In the genomic region with DNA sequence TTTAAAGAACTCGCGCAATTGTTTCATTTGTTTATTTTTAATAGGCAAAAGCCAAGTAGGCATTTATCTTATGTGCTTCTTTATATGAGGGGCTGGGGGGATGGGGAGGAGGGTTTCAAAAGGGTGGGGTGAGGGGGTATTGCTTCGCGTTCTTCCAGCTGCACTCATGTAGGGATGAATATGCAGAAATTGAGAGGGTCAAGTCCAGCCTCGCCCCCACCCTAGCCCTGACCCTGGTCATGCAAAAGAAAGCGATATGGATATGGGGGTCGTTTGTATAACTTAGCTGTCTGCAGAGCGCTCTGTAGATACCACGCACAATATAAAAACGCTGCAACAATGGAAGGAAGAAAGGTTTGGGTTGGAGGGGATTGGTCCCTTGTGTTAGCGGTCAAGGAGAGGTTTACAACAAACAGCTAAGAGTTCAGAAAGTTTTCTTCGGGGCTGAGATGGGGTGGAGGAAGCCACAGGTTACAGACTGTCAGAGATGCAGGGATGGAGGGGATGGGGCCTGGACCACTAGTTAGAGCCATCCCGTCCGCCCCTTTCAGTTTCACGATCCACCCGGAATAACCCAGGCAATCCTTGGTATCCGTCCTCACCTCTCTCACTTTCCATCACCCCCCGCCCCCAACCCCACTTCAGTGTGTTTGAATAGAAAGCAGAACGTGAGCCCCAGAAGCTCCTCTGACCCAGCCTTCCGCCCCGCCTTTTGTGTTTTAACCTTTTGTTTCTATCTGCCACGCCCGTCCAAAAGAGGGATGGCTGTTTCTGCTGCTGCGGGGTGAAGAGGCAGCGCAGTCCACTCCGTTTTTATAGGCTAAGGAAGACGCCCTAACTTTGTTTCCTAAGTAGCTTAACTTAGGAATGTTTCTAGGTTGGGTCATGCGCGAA, we compare ENCODE assay signal across 9 cellular contexts.
DNase-seq lines count a peak whose midpoint lies in the region; ATAC-seq and TF ChIP-seq lines count a peak whose summit lies in the region.
"Had no signal": no experiment of that assay in that cellular context is flagged by ENCODE, and none has a peak within 500 bp of the region (broad histone marks: within the 10 kb centered on the region; RNA-seq: fewer than 3 reads in every experiment).

No MANE protein-coding gene starts in this region.

- H3K4me3 ChIP-seq in heart right ventricle (peak overlapping the region; percentile 8 to 79 (median 60)), mammary epithelial cell (replicated peaks in 1 of 3; ENCODE audit: insufficient read depth in 1 of 3, low read depth in 2 of 3, low read length in 3 of 3) (peak overlapping the region in 2 of 3 experiments; percentile 24 to 31), mesendoderm (ENCODE audit: low read length) (peak overlapping the region; percentile 87), upper lobe of right lung (peak overlapping the region; percentile 56)
- H3K4me3 ChIP-seq: SK-N-MC had no signal

- H4K20me1 ChIP-seq in mammary epithelial cell (ENCODE audit: insufficient read depth, low read length) = no peaks in the 10 kb centered on the region

- H3K27ac ChIP-seq in heart right ventricle (peak overlapping the region in 6 of 10 donors; percentile 36 to 72 (median 66)), mammary epithelial cell (ENCODE audit: insufficient read depth, low read depth, low read length) (no peak overlapping the region), mesendoderm (ENCODE audit: low read depth, low read length) (peak overlapping the region; percentile 71), upper lobe of right lung (peak overlapping the region; percentile 42)
- H3K27ac ChIP-seq: SK-N-MC had no signal

- H3K9me3 ChIP-seq in heart right ventricle (no peaks in the 10 kb centered on the region), mammary epithelial cell (replicated peaks; ENCODE audit: insufficient read depth, low read length) (no peaks in the 10 kb centered on the region), upper lobe of right lung (no peaks in the 10 kb centered on the region)

- H4K5ac ChIP-seq in mesendoderm (ENCODE audit: low read length) = no peak overlapping the region

- H3K79me2 ChIP-seq in mammary epithelial cell (ENCODE audit: insufficient read depth, low read length) (no peaks in the 10 kb centered on the region), mesendoderm (ENCODE audit: control insufficient read depth, insufficient read depth, low read length) (peaks cover 25% of the 10 kb centered on the region)

- WGBS in heart right ventricle, 2 donors = 18 to 20% methylated on average over 29 of the region's 29 CpGs
- 26% methylated on average over 22 of the region's 29 CpGs for WGBS in mammary epithelial cell (ENCODE audit: low coverage, missing lambda C conversion rate)
- no CpG with 5 or more reads among the region's 29 CpGs for WGBS in mesendoderm (ENCODE audit: extremely low coverage, insufficient coverage, low lambda C conversion rate)

- peak in 1 of 2 donors; percentile 13 for DNase-seq in heart right ventricle
- DNase-seq in Right ventricle myocardium superior = no peak
- DNase-seq in mammary epithelial cell = no peak
- peak; percentile 70 for DNase-seq in mesendoderm
- DNase-seq in upper lobe of right lung = no peak
- DNase-seq in activated CD8-positive, alpha-beta memory T cell treated with anti-CD3 and anti-CD28 coated beads, Interleukin-2, amount 50 U/mL, for 4 hours = no peak
- DNase-seq in cerebellum (ENCODE audit: low spot score) = no peak
- DNase-seq in SHP77 (lab: John Stamatoyannopoulos, UW) = no peak

- H3K4ac ChIP-seq in mesendoderm (ENCODE audit: low read depth, low read length) = peak overlapping the region; percentile 100

- peak overlapping the region; percentile 96 for H3K56ac ChIP-seq in mesendoderm (ENCODE audit: low read length)

- no TSS peak for BruUV-seq in mammary epithelial cell (replicated peaks; lab: Mats Ljungman, UMichigan)

- H3K4me1 ChIP-seq in heart right ventricle = peaks cover 0 to 31% (median 23%) of the 10 kb centered on the region in 9 donors
- H3K4me1 ChIP-seq in mammary epithelial cell (ENCODE audit: insufficient read depth, low read length) = peaks cover 19% of the 10 kb centered on the region
- H3K4me1 ChIP-seq in mesendoderm (ENCODE audit: control insufficient read depth, low read depth, low read length) = peaks cover 4% of the 10 kb centered on the region
- peaks cover 28% of the 10 kb centered on the region for H3K4me1 ChIP-seq in upper lobe of right lung

- H2BK15ac ChIP-seq in mesendoderm (replicated peaks; ENCODE audit: low read depth) = peak overlapping the region; percentile 80

- no peak overlapping the region for H3K9ac ChIP-seq in mammary epithelial cell (ENCODE audit: insufficient read depth, low read length)
- H3K9ac ChIP-seq in mesendoderm (ENCODE audit: low read length) = peak overlapping the region; percentile 94

- CTCF ChIA-PET in mammary epithelial cell (lab: Charles Lee; ENCODE audit: low non-redundant PET) = no interaction called here

- H3K4me2 ChIP-seq in mammary epithelial cell (ENCODE audit: insufficient read depth, low read depth, low read length) (peak overlapping the region; percentile 62), mesendoderm (ENCODE audit: low read length) (peak overlapping the region; percentile 91)

- H2AK5ac ChIP-seq in mesendoderm (ENCODE audit: low read length) = no peak overlapping the region

- H4K8ac ChIP-seq in mesendoderm (ENCODE audit: low read depth, low read length) = no peak overlapping the region

- dilution Hi-C loops in mammary epithelial cell (cut with HindIII; ENCODE audit: low sequenced_read_pairs) = no loop called here

- peak overlapping the region; percentile 56 for H2BK120ac ChIP-seq in mesendoderm (ENCODE audit: low read depth, low read length)

- H2BK5ac ChIP-seq in mesendoderm (ENCODE audit: low read length) = peak overlapping the region; percentile 24

- H3K27me3 ChIP-seq in heart right ventricle (peaks cover 0 to 70% (median 38%) of the 10 kb centered on the region in 7 donors), mammary epithelial cell (ENCODE audit: insufficient read depth, low read length) (peaks cover 22% of the 10 kb centered on the region), mesendoderm (ENCODE audit: insufficient read depth, low read length, poor library complexity) (no peaks in the 10 kb centered on the region), upper lobe of right lung (peaks cover 34% of the 10 kb centered on the region)

- H3K36me3 ChIP-seq in heart right ventricle (no peaks in the 10 kb centered on the region), mammary epithelial cell (ENCODE audit: insufficient read depth, low read length) (no peaks in the 10 kb centered on the region), mesendoderm (ENCODE audit: control insufficient read depth, insufficient read depth, low read length) (no peaks in the 10 kb centered on the region), upper lobe of right lung (no peaks in the 10 kb centered on the region)

- TF ChIP-seq CTCF in heart right ventricle (IDR thresholded peaks at IDR 0.05) (no peak), mammary epithelial cell (conservative IDR thresholded peaks at IDR 0.05 in 1 of 2, IDR thresholded peaks at IDR 0.05 in 1 of 2; ENCODE audit: extremely low read depth in 1 of 2, insufficient read depth in 1 of 2, low read depth in 1 of 2, low read length in 2 of 2) (no peak), upper lobe of right lung (IDR thresholded peaks at IDR 0.05) (no peak)

- intact Hi-C loops in heart right ventricle (cut with DNase I) = loop anchor here in 4 of 10 donors (5.0 to 10.0 kb wide), 3 partner anchors 70 to 75 kb away; a partner anchor contains a TSS
- intact Hi-C loops in Right ventricle myocardium superior (cut with DNase I) = no loop called here
- intact Hi-C loops in mammary epithelial cell (cut with micrococcal nuclease) = loop anchor here (10.0 kb wide), 1 partner anchor 268 kb away; no protein-coding TSS in a partner anchor
- intact Hi-C loops in upper lobe of right lung (cut with DNase I) = no loop called here

- peak overlapping the region; percentile 90 for H3K23ac ChIP-seq in mesendoderm (ENCODE audit: low read length)

- H3K79me1 ChIP-seq in mesendoderm (ENCODE audit: low read length) = no peaks in the 10 kb centered on the region

- peak overlapping the region; percentile 73 for H2AFZ ChIP-seq in mammary epithelial cell (ENCODE audit: low read depth, low read length)

- in situ Hi-C loops in mammary epithelial cell (cut with MboI; ENCODE audit: low sequenced_read_pairs in 2 of 2) = no loop called here

- ATAC-seq in heart right ventricle (peak in 5 of 8 donors; percentile 11 to 29 (median 14)), Right ventricle myocardium superior (ENCODE audit: poor library complexity) (no peak), upper lobe of right lung (no peak)

- peak overlapping the region; percentile 98 for H3K18ac ChIP-seq in mesendoderm (ENCODE audit: low read length)

Comparison
In these comparisons a context has a peak if more than half of its experiments do, and no peak if none do; other contexts are left out.
1. ATAC-seq: peak in heart right ventricle (5 of 8); none in Right ventricle myocardium superior (single experiment) and upper lobe of right lung (single experiment).
2. H3K4me3 ChIP-seq: peak in every context shown above with its lines; median percentile 87 in mesendoderm; 60 in heart right ventricle; 56 in upper lobe of right lung; 28 in mammary epithelial cell.